ENCODE assay signal across 20 cellular contexts in the genomic region with DNA sequence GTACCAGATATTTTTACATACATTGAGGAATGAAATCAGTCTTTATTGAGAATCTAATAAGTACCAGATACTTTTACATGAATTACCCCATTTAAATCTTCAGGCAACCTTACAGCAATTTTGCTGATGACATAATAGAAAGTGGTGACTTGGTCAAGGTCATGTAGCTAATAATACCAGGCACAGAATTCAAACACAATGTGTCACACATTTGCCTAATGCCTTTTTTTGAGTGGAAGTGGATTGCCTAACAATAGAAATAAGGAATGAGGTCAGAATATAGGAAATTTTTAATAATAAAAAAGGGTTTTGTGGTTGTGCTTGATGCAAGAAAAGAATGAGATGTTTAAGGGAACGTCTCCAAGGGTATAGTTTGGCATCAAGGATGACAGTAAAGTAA.
DNase-seq lines count a peak whose midpoint lies in the region; ATAC-seq, FAIRE-seq and TF ChIP-seq lines count a peak whose summit lies in the region.
"Had no signal": no experiment of that assay in that cellular context is flagged by ENCODE, and none has a peak within 500 bp of the region (broad histone marks: within the 10 kb centered on the region; RNA-seq: fewer than 3 reads in every experiment).

No MANE protein-coding gene starts in this region.

- H3K9me3 ChIP-seq in left ventricle myocardium inferior (replicated peaks) = peaks cover under 1% of the 10 kb centered on the region

- intact Hi-C loops in left ventricle myocardium inferior (cut with micrococcal nuclease) = no loop called here

- no peaks in the 10 kb centered on the region for H3K27me3 ChIP-seq in left ventricle myocardium inferior (ENCODE audit: low read depth)

- peak; percentile 41 for DNase-seq in AG20443 (ENCODE audit: low spot score)
- peak; percentile 70 for DNase-seq in RCC 7860 (ENCODE audit: low spot score)
- peak; percentile 55 for DNase-seq in fibroblast of gingiva (ENCODE audit: low read depth)
- peak; percentile 53 for DNase-seq in skeletal muscle cell (ENCODE audit: low read depth)
- no peak for DNase-seq in left ventricle myocardium inferior
- DNase-seq in germinal center (ENCODE audit: low spot score) = no peak
- DNase-seq: activated CD8-positive, alpha-beta T cell treated with anti-CD3 and anti-CD28 coated beads for 36 hours; amygdala; MM.1S; NCI-H1436; NCI-H526 treated with DMSO at 0.1 percent for 48 hours; nucleus accumbens; SHP77; stimulated activated CD8-positive, alpha-beta memory T cell treated with anti-CD3 and anti-CD28 coated beads, Interleukin-4, amount 100 ng/mL, for 48 hours; SW 1271 had no signal

- H3K4me1 ChIP-seq in left ventricle myocardium inferior = peaks cover 17% of the 10 kb centered on the region

- FAIRE-seq in RCC 7860 (lab: Jason Lieb, UNC) = peak; percentile 79

- H3K4me3 ChIP-seq in skeletal muscle cell (ENCODE audit: low read depth, low read length) (no peak overlapping the region), left ventricle myocardium inferior (no peak overlapping the region)

- H3K36me3 ChIP-seq in left ventricle myocardium inferior = no peaks in the 10 kb centered on the region

- ATAC-seq in GM19035 (IDR thresholded peaks at IDR 0.05; ENCODE audit: unreplicated experiment) (no peak), GM18517 (IDR thresholded peaks at IDR 0.05; ENCODE audit: unreplicated experiment) (no peak)
- ATAC-seq: activated CD4-positive, CD25-positive, alpha-beta regulatory T cell treated with anti-CD3 and anti-CD28 coated beads, Interleukin-2, amount 50 U/mL, for 24 hours; activated CD8-positive, alpha-beta T cell treated with anti-CD3 and anti-CD28 coated beads for 36 hours; HCT116 had no signal

- H3K27ac ChIP-seq in left ventricle myocardium inferior (replicated peaks) = no peak overlapping the region
- H3K27ac ChIP-seq: epithelial cell of prostate had no signal

- no peak for TF ChIP-seq CTCF in left ventricle myocardium inferior (IDR thresholded peaks at IDR 0.05; ENCODE audit: borderline replicate concordance)

Comparison
In these comparisons a context has a peak if more than half of its experiments do, and no peak if none do; other contexts are left out.
1. DNase-seq: peak in AG20443 (single experiment), RCC 7860 (single experiment), fibroblast of gingiva (single experiment) and skeletal muscle cell (single experiment); none in left ventricle myocardium inferior (single experiment) and germinal center (single experiment).